ENCODE assay signal across 23 cellular contexts in genomic region chr20:62961799-62962198, GRCh38. TPM values are rescaled to one million over a fixed set of nuclear protein-coding genes. Genes with fewer than 3 reads are reported as not detected.
DNase-seq lines count a peak whose midpoint lies in the region; ATAC-seq and TF ChIP-seq lines count a peak whose summit lies in the region.
"Had no signal": no experiment of that assay in that cellular context is flagged by ENCODE, and none has a peak within 500 bp of the region (broad histone marks: within the 10 kb centered on the region; RNA-seq: fewer than 3 reads in every experiment).

No MANE protein-coding gene starts in this region.

- TF ChIP-seq CTCF in BE2C (IDR thresholded peaks at IDR 0.05; ENCODE audit: low read depth, low read length) (no peak), DND-41 (IDR thresholded peaks at IDR 0.05; ENCODE audit: borderline replicate concordance, extremely low read depth, low read length, poor library complexity, severe bottlenecking) (no peak), Loucy (conservative IDR thresholded peaks at IDR 0.05; ENCODE audit: low read length) (no peak), glutamatergic neuron (IDR thresholded peaks at IDR 0.05; ENCODE audit: partially characterized antibody, unreplicated experiment) (no peak), H9 (conservative IDR thresholded peaks at IDR 0.05) (no peak)

- H3K9ac ChIP-seq in DND-41 (ENCODE audit: low read depth, low read length) (0 out of 2 replicates have a peak overlapping the region, but pooled peaks have one; percentile 5), Loucy (ENCODE audit: low read depth, low read length, poor library complexity, severe bottlenecking) (peak overlapping the region; percentile 44), H9 (ENCODE audit: extremely low read depth, insufficient read length, low read length) (no peak overlapping the region)
- H3K9ac ChIP-seq: SK-N-SH had no signal

- H2BK120ac ChIP-seq in H9 (ENCODE audit: low read depth, low read length, poor library complexity, severe bottlenecking) = no peak overlapping the region

- H3K4me3 ChIP-seq in BE2C (ENCODE audit: low read depth, low read length) (peak overlapping the region; percentile 23), DND-41 (ENCODE audit: low read depth in 1 of 2, low read length in 2 of 2) (no peak overlapping the region), Loucy (ENCODE audit: low read length, poor library complexity, severe bottlenecking) (peak overlapping the region; percentile 60)
- H3K4me3 ChIP-seq: BLaER1 treated with 17β-estradiol and CSF1 and Interleukin-3, amounts not matched to agents 10 nM and 100 nM had no signal

- H4K5ac ChIP-seq in H9 (ENCODE audit: insufficient read length, low read depth, low read length) = no peak overlapping the region

- H3K9me2 ChIP-seq in Loucy (replicated peaks; ENCODE audit: low read depth, low read length) = no peaks in the 10 kb centered on the region
- H3K9me2 ChIP-seq: SK-N-SH had no signal

- WGBS in H9 (ENCODE audit: extremely low coverage, insufficient read length, low lambda C conversion rate) = no CpG with 5 or more reads among the region's 8 CpGs

- no peak overlapping the region for H2BK15ac ChIP-seq in H9 (ENCODE audit: low read depth, low read length)

- H2BK12ac ChIP-seq in H9 (ENCODE audit: insufficient read length, low read depth, low read length) = no peak overlapping the region

- no peak overlapping the region for H3K4ac ChIP-seq in H9 (ENCODE audit: low read depth, low read length)

- H3K56ac ChIP-seq in H9 (ENCODE audit: insufficient read length, low read depth, low read length) = no peak overlapping the region

- no peak overlapping the region for H2AK5ac ChIP-seq in H9 (ENCODE audit: insufficient read length, low read length)

- ATAC-seq in DND-41 (ENCODE audit: insufficient read depth, low read depth) = no peak
- ATAC-seq in GM21367 (IDR thresholded peaks at IDR 0.05; ENCODE audit: unreplicated experiment) = no peak

- H3K4me1 ChIP-seq in BE2C (peaks cover 17% of the 10 kb centered on the region), DND-41 (ENCODE audit: insufficient read depth, low read length) (peaks cover 17% of the 10 kb centered on the region), Loucy (ENCODE audit: insufficient read depth, low read length, poor library complexity, severe bottlenecking) (peaks cover 36% of the 10 kb centered on the region), H9 (ENCODE audit: insufficient read depth, low read length) (no peaks in the 10 kb centered on the region)
- H3K4me1 ChIP-seq: Caco-2 had no signal

- no peak overlapping the region for H3T11ph ChIP-seq in H9 (ENCODE audit: low read length)

- H3K27me3 ChIP-seq in BE2C (no peaks in the 10 kb centered on the region), DND-41 (ENCODE audit: insufficient read depth, low read length, poor library complexity) (no peaks in the 10 kb centered on the region), Loucy (ENCODE audit: insufficient read depth, low read length, poor library complexity, severe bottlenecking) (no peaks in the 10 kb centered on the region), H9 (ENCODE audit: insufficient read depth, low read length) (no peaks in the 10 kb centered on the region)
- H3K27me3 ChIP-seq: BLaER1 treated with 17β-estradiol and CSF1 and Interleukin-3, amounts not matched to agents 10 nM and 100 nM had no signal

- no peaks in the 10 kb centered on the region for H3K23me2 ChIP-seq in H9 (ENCODE audit: insufficient read length, low read depth, low read length, poor library complexity, severe bottlenecking)

- H2BK20ac ChIP-seq in H9 (ENCODE audit: low read depth, low read length, poor library complexity, severe bottlenecking) = no peak overlapping the region

- H2AFZ ChIP-seq in DND-41 (ENCODE audit: low read depth, low read length) (no peak overlapping the region), Loucy (ENCODE audit: low read length) (no peak overlapping the region), H9 (ENCODE audit: low read length) (no peak overlapping the region)

- H2BK5ac ChIP-seq in H9 (ENCODE audit: insufficient read length, low read length) = no peak overlapping the region

- no peaks in the 10 kb centered on the region for H3K9me3 ChIP-seq in BE2C
- H3K9me3 ChIP-seq in DND-41 (ENCODE audit: insufficient read depth, low read length, severe bottlenecking) = no peaks in the 10 kb centered on the region
- H3K9me3 ChIP-seq in Loucy (ENCODE audit: insufficient read depth, low read depth, low read length) = no peaks in the 10 kb centered on the region
- no peaks in the 10 kb centered on the region for H3K9me3 ChIP-seq in H9 (ENCODE audit: control insufficient read depth, low read depth, low read length)
- H3K9me3 ChIP-seq: BLaER1 treated with 17β-estradiol and CSF1 and Interleukin-3, amounts not matched to agents 10 nM and 100 nM; Caco-2; SK-N-SH had no signal

- H3K14ac ChIP-seq in H9 (ENCODE audit: insufficient read depth, low read length) = no peak overlapping the region

- peaks cover 2% of the 10 kb centered on the region for H3K9me3 Mint-ChIP-seq in glutamatergic neuron (ENCODE audit: unreplicated experiment)
- no peaks in the 10 kb centered on the region for H3K9me3 Mint-ChIP-seq in H9
- H3K9me3 Mint-ChIP-seq: CD4-positive, alpha-beta memory T cell; HFFc6 had no signal

- H3K4me3 Mint-ChIP-seq in glutamatergic neuron (ENCODE audit: unreplicated experiment) (no peak overlapping the region), H9 (no peak overlapping the region)
- H3K4me3 Mint-ChIP-seq: CD4-positive, alpha-beta memory T cell; HFFc6 had no signal

- H3K4me1 Mint-ChIP-seq in glutamatergic neuron (ENCODE audit: low read depth, unreplicated experiment) (peaks cover 3% of the 10 kb centered on the region), H9 (peaks cover 0 to 7% of the 10 kb centered on the region in 2 experiments; a peak in 1 of 4 replicates)

- peaks cover 3% of the 10 kb centered on the region for H3K27me3 Mint-ChIP-seq in glutamatergic neuron (ENCODE audit: unreplicated experiment)
- no peaks in the 10 kb centered on the region for H3K27me3 Mint-ChIP-seq in H9 (ENCODE audit: low read depth)
- H3K27me3 Mint-ChIP-seq: CD4-positive, alpha-beta memory T cell had no signal

- no peaks in the 10 kb centered on the region for H3F3A ChIP-seq in Loucy (ENCODE audit: low read depth)

- H3K36me3 Mint-ChIP-seq in glutamatergic neuron (ENCODE audit: unreplicated experiment) = no peaks in the 10 kb centered on the region
- H3K36me3 Mint-ChIP-seq in H9 (ENCODE audit: insufficient read depth in 1 of 3, low read depth in 3 of 3) = peaks cover 2 to 24% (median 7%) of the 10 kb centered on the region in 3 experiments; a peak in 4 of 7 replicates
- H3K36me3 Mint-ChIP-seq: CD4-positive, alpha-beta memory T cell had no signal

- H4K20me1 ChIP-seq in DND-41 (ENCODE audit: insufficient read depth, low read length) = peaks cover 5% of the 10 kb centered on the region; the same call in 1 of the 2 replicates
- H4K20me1 ChIP-seq in Loucy (ENCODE audit: insufficient read depth, low read length, poor library complexity, severe bottlenecking) = peaks cover 2% of the 10 kb centered on the region
- H4K20me1 ChIP-seq in H9 (ENCODE audit: control insufficient read depth, insufficient read depth, insufficient read length) = no peaks in the 10 kb centered on the region

- H3K36me3 ChIP-seq in BE2C (no peaks in the 10 kb centered on the region), DND-41 (ENCODE audit: insufficient read depth, low read length) (no peaks in the 10 kb centered on the region), Loucy (ENCODE audit: insufficient read depth, low read length) (peaks cover 19% of the 10 kb centered on the region; the same call in 1 of the 2 replicates)

- H4K91ac ChIP-seq in H9 (ENCODE audit: insufficient read length, low read depth, low read length) = no peak overlapping the region

- H3K79me2 ChIP-seq in DND-41 (ENCODE audit: insufficient read depth, low read length) = no peaks in the 10 kb centered on the region
- peaks cover 41% of the 10 kb centered on the region for H3K79me2 ChIP-seq in Loucy (ENCODE audit: insufficient read depth, low read length)
- no peaks in the 10 kb centered on the region for H3K79me2 ChIP-seq in H9 (ENCODE audit: insufficient read depth, low read length)

- H3K18ac ChIP-seq in H9 (ENCODE audit: insufficient read length, low read depth, low read length) = no peak overlapping the region

- DNase-seq in BE2C (no peak), DND-41 (no peak), glutamatergic neuron (no peak), H9 (no peak), germinal center (ENCODE audit: low spot score) (no peak)
- DNase-seq: Caco-2; CD4-positive, alpha-beta memory T cell; DMS 273 treated with DMSO at 0.1 percent for 48 hours; GDM1; HFFc6; IMR-90; NCI-H1417; NCI-H1694 treated with DMSO at 0.1 percent for 48 hours had no signal

- H3K27ac ChIP-seq in DND-41 (ENCODE audit: low read length) = no peak overlapping the region
- no peak overlapping the region for H3K27ac ChIP-seq in H9 (ENCODE audit: insufficient read length, low read depth, low read length)

- H3K4me2 ChIP-seq in DND-41 (ENCODE audit: insufficient read depth, low read length) = no peak overlapping the region
- H3K4me2 ChIP-seq in Loucy (ENCODE audit: low read depth, low read length, poor library complexity, severe bottlenecking) = peak overlapping the region; percentile 42
- no peak overlapping the region for H3K4me2 ChIP-seq in H9 (ENCODE audit: insufficient read depth, insufficient read length, low read length)
- H3K4me2 ChIP-seq: SK-N-SH had no signal

- H4K8ac ChIP-seq in H9 (replicated peaks; ENCODE audit: insufficient read length, low read depth, low read length) = no peak overlapping the region

- no peaks in the 10 kb centered on the region for H3K79me1 ChIP-seq in H9 (ENCODE audit: insufficient read depth, low read depth, low read length, poor library complexity, severe bottlenecking)

- H3K27ac Mint-ChIP-seq in glutamatergic neuron (ENCODE audit: unreplicated experiment) = peak overlapping the region; percentile 66
- no peak overlapping the region for H3K27ac Mint-ChIP-seq in H9
- H3K27ac Mint-ChIP-seq: CD4-positive, alpha-beta memory T cell; HFFc6 had no signal

- no peak overlapping the region for H3K23ac ChIP-seq in H9 (ENCODE audit: insufficient read length, low read depth, low read length)

RNA-seq across cellular contexts. Expression of gene SLC17A9, which starts 9.3 kb away (rescaled TPM):
- polyA plus RNA-seq in BE2C (2012; ENCODE audit: insufficient read depth, insufficient read length, low read depth) = 10.3 TPM
- total RNA-seq in glutamatergic neuron (ENCODE audit: unreplicated experiment) (1.8 TPM), H9 (2021) (19.9 and 20.9 TPM in 2 replicates)
- total RNA-seq: HT1080, M059J had no signal
- polyA plus RNA-seq: SK-N-SH had no signal

RNA-seq across cellular contexts. Expression of gene GID8, which starts 23.9 kb away (rescaled TPM):
- 85.9 TPM for polyA plus RNA-seq in BE2C (2012; ENCODE audit: insufficient read depth, insufficient read length, low read depth)
- total RNA-seq in glutamatergic neuron (ENCODE audit: unreplicated experiment) = 57.8 TPM
- 60.9 and 62.9 TPM in 2 replicates for total RNA-seq in H9 (2021)

RNA-seq across cellular contexts. Expression of gene DIDO1, which starts 35.5 kb away (rescaled TPM):
- polyA plus RNA-seq in BE2C (2012; ENCODE audit: insufficient read depth, insufficient read length, low read depth) = 78.2 TPM
- total RNA-seq in glutamatergic neuron (ENCODE audit: unreplicated experiment) (77.8 TPM), H9 (2021) (85.9 TPM in 2 replicates)

RNA-seq across cellular contexts. Expression of gene BHLHE23, which starts 45.0 kb away (rescaled TPM):
- polyA plus RNA-seq in BE2C (2012; ENCODE audit: insufficient read depth, insufficient read length, low read depth) = not detected
- total RNA-seq in glutamatergic neuron (ENCODE audit: unreplicated experiment) = 23.9 TPM
- total RNA-seq in H9 (2021) = 0.22 and 0.35 TPM in 2 replicates
- total RNA-seq: A673; CD4-positive, alpha-beta memory T cell; Daoy; HFFc6; HT1080; IMR-90; M059J; NCI-H460; RPMI7951 had no signal
- polyA plus RNA-seq: CD4-positive, alpha-beta memory T cell; IMR-90; SK-N-SH had no signal

Comparison
In these comparisons a context has a peak if more than half of its experiments do, and no peak if none do; other contexts are left out.
1. H3K4me3 ChIP-seq: peak in BE2C (single experiment) and Loucy (single experiment); none in DND-41 (0 of 2).